In the genomic region with DNA sequence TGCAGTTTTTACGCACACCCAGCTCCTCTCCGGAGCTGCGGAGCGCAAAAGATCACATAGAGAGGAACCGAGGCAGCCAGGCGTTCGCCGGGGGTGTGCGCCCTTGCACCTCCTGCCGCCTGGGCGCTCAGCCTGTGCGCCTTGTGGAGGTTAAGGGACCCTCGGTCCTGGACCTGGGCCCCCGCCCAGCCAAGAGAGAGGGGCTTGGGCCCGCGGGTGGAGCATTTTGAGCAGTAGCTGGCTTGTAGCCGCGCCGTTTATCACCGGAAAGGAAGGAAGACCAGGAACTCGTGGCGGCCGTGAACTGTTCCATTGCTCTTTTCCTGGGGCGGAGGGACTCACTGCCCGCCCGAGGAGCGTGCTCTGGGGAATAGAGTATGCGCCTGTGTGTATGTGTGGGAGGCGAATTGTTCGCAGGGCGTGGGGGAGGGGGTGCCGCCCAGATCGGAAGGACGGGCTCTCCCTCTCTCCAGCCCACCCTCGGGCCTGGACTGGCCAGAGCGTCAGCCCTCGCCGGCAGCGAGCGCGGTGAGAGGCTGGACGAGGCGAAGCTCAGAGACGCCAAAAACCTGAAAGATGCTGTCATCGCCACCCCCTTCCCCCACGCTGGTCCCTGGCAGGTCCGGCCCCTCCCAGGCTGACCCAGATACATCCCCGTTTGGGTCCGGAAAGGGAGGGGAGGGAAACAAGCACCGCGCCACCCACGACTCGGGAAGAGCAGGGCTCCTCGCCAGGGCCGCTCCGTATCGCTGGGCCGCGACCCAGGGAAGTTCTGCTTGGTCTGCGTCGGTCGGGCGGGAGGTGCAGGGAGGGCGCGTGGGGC, we compare ENCODE assay signal across 9 cellular contexts. TPM values are rescaled to one million over a fixed set of nuclear protein-coding genes. Genes with fewer than 3 reads are reported as not detected.
A peak's percentile ranks its signal among the peaks of the same experiment; 100 is the strongest.
DNase-seq lines count a peak whose midpoint lies in the region; ATAC-seq, FAIRE-seq and TF ChIP-seq lines count a peak whose summit lies in the region.
"Had no signal": no experiment of that assay in that cellular context is flagged by ENCODE, and none has a peak within 500 bp of the region (broad histone marks: within the 10 kb centered on the region; RNA-seq: fewer than 3 reads in every experiment).

No MANE protein-coding gene starts in this region.

- no peak overlapping the region for H3K9ac ChIP-seq in parathyroid adenoma

- TF ChIP-seq CTCF in gastroesophageal sphincter (IDR thresholded peaks at IDR 0.05) (no peak), parathyroid adenoma (IDR thresholded peaks at IDR 0.05) (no peak)

- DNase-seq in EH (ENCODE audit: low read depth): peak; percentile 73
- peak; percentile 65 to 76 for DNase-seq in SJSA1 (ENCODE audit: low read depth in 1 of 2, low spot score in 2 of 2)
- DNase-seq in NCI-H2107 (lab: John Stamatoyannopoulos, UW): no peak
- no peak for DNase-seq in pons (ENCODE audit: low spot score)
- no peak for DNase-seq in GM19239 (ENCODE audit: insufficient read length, low spot score)

- H3K9me3 ChIP-seq in SJSA1 (replicated peaks) (no peaks in the 10 kb centered on the region; the same call in 1 of the 2 replicates), gastroesophageal sphincter (peaks cover 0 to 13% (median 0%) of the 10 kb centered on the region in 3 donors), parathyroid adenoma (ENCODE audit: control insufficient read depth, low read length) (no peaks in the 10 kb centered on the region)

- no peak for FAIRE-seq in GM19239 (lab: Jason Lieb, UNC)

- H3K27me3 ChIP-seq in SJSA1 (replicated peaks): peaks cover 20% of the 10 kb centered on the region
- H3K27me3 ChIP-seq in gastroesophageal sphincter: peaks cover 57% of the 10 kb centered on the region
- no peaks in the 10 kb centered on the region for H3K27me3 ChIP-seq in parathyroid adenoma (ENCODE audit: control insufficient read depth, insufficient read depth, low read length)

- peak overlapping the region; percentile 39 for H3K4me3 ChIP-seq in SJSA1
- H3K4me3 ChIP-seq in gastroesophageal sphincter: peak overlapping the region; percentile 11 to 47
- H3K4me3 ChIP-seq in parathyroid adenoma (ENCODE audit: low read depth, low read length): peak overlapping the region; percentile 49

- ATAC-seq in gastroesophageal sphincter: peak; percentile 74
- ATAC-seq in HG03045 (IDR thresholded peaks at IDR 0.05; ENCODE audit: unreplicated experiment): no peak
- ATAC-seq: HCT116 had no signal

- TF ChIP-seq EP300 in gastroesophageal sphincter (IDR thresholded peaks at IDR 0.05): no peak

- peak overlapping the region; percentile 82 for H3K4me2 ChIP-seq in parathyroid adenoma (ENCODE audit: low read length)

- H2AFZ ChIP-seq in parathyroid adenoma: no peak overlapping the region

- WGBS in gastroesophageal sphincter (ENCODE audit: low coverage in 1 of 2), 2 donors: 0% methylated on average over 1 of the region's 65 CpGs; no CpG with 5 or more reads in 1 of the 2 donors

- H3K4me1 ChIP-seq in SJSA1 (replicated peaks): peaks cover 22% of the 10 kb centered on the region
- H3K4me1 ChIP-seq in gastroesophageal sphincter: peaks cover 0 to 28% (median 5%) of the 10 kb centered on the region in 3 donors
- no peaks in the 10 kb centered on the region for H3K4me1 ChIP-seq in parathyroid adenoma

- no peak for TF ChIP-seq POLR2A in gastroesophageal sphincter (IDR thresholded peaks at IDR 0.05)

- no peaks in the 10 kb centered on the region for H3K36me3 ChIP-seq in SJSA1
- H3K36me3 ChIP-seq in gastroesophageal sphincter: no peaks in the 10 kb centered on the region
- peaks cover 2% of the 10 kb centered on the region for H3K36me3 ChIP-seq in parathyroid adenoma (ENCODE audit: control insufficient read depth, insufficient read depth, low read length)

- H3K79me2 ChIP-seq in parathyroid adenoma: no peaks in the 10 kb centered on the region

- H3K27ac ChIP-seq in SJSA1: no peak overlapping the region
- peak overlapping the region in 1 of 4 donors; percentile 44 for H3K27ac ChIP-seq in gastroesophageal sphincter
- no peak overlapping the region for H3K27ac ChIP-seq in parathyroid adenoma

RNA-seq across cellular contexts. Expression of a gene that starts 1.2 kb away (rescaled TPM):
- total RNA-seq in SJSA1 (2014; rRNA removed; shearing (Covaris generic)): 2.5 and 3.3 TPM in 2 replicates
- total RNA-seq in gastroesophageal sphincter: 1 to 10 TPM in 2 of 4 donors, under 1 TPM in 1, not detected in 1; 0.54 to 1.3 (median 1.1) TPM

Comparison
In these comparisons a context has a peak if more than half of its experiments do, and no peak if none do; other contexts are left out.
1. DNase-seq: peak in EH (single experiment) and SJSA1 (2 of 2); none in NCI-H2107 (single experiment), pons (single experiment) and GM19239 (single experiment).
2. Peak in every context shown above with its lines, with median percentiles within 50 percentile points of each other: H3K4me3 ChIP-seq.